ENCODE assay signal across 12 cellular contexts in genomic region chr17:14784997-14785696, GRCh38.
DNase-seq lines count a peak whose midpoint lies in the region; ATAC-seq and TF ChIP-seq lines count a peak whose summit lies in the region.
"Had no signal": no experiment of that assay in that cellular context is flagged by ENCODE, and none has a peak within 500 bp of the region (broad histone marks: within the 10 kb centered on the region; RNA-seq: fewer than 3 reads in every experiment).

No MANE protein-coding gene starts in this region.

- H3K36me3 ChIP-seq in CD4-positive, CD25-positive, alpha-beta regulatory T cell (ENCODE audit: control insufficient read depth, insufficient read depth, low read length): no peaks in the 10 kb centered on the region
- H3K36me3 ChIP-seq in PC-3 (ENCODE audit: low read depth, low read length) (no peaks in the 10 kb centered on the region), esophagus squamous epithelium (no peaks in the 10 kb centered on the region)

- POLR2A ChIA-PET in PC-3 (lab: Charles Lee; ENCODE audit: unreplicated experiment): no interaction called here

- no peak overlapping the region for H3K27ac ChIP-seq in CD4-positive, CD25-positive, alpha-beta regulatory T cell (ENCODE audit: insufficient read depth, low read length, poor library complexity, severe bottlenecking)
- no peak overlapping the region for H3K27ac ChIP-seq in PC-3 (ENCODE audit: low read length)
- no peak overlapping the region for H3K27ac ChIP-seq in esophagus squamous epithelium

- BruUV-seq in PC-3 (replicated peaks; lab: Mats Ljungman, UMichigan): no TSS peak

- H4K20me1 ChIP-seq in PC-3 (ENCODE audit: low read length): no peaks in the 10 kb centered on the region

- no peaks in the 10 kb centered on the region for H3K79me2 ChIP-seq in PC-3 (ENCODE audit: low read length)

- H3K9me3 Mint-ChIP-seq in CD4-positive, CD25-positive, alpha-beta regulatory T cell: no peaks in the 10 kb centered on the region

- CTCF ChIA-PET in PC-3 (lab: Charles Lee): no interaction called here

- peaks cover 5% of the 10 kb centered on the region for H3K27me3 ChIP-seq in CD4-positive, CD25-positive, alpha-beta regulatory T cell (ENCODE audit: control insufficient read depth, insufficient read depth, low read length)
- H3K27me3 ChIP-seq in PC-3 (ENCODE audit: low read length) (peaks cover 15% of the 10 kb centered on the region), esophagus squamous epithelium (no peaks in the 10 kb centered on the region)

- H3K36me3 Mint-ChIP-seq in CD4-positive, CD25-positive, alpha-beta regulatory T cell: no peaks in the 10 kb centered on the region

- ATAC-seq in CD4-positive, CD25-positive, alpha-beta regulatory T cell (ENCODE audit: low read depth in 2 of 2): peak in 1 of 2 donors; percentile 62
- ATAC-seq in GM19468 (IDR thresholded peaks at IDR 0.05; ENCODE audit: extremely low read depth, unreplicated experiment): peak; percentile 26
- no peak for ATAC-seq in PC-3
- ATAC-seq in HG03565 (IDR thresholded peaks at IDR 0.05; ENCODE audit: unreplicated experiment): no peak
- no peak for ATAC-seq in HG02763 (IDR thresholded peaks at IDR 0.05; ENCODE audit: unreplicated experiment)
- ATAC-seq in HG03571 (IDR thresholded peaks at IDR 0.05; ENCODE audit: unreplicated experiment): no peak
- ATAC-seq: HCT116 had no signal

- peaks cover 0 to 4% (median 0%) of the 10 kb centered on the region in 4 donors for H3K4me1 Mint-ChIP-seq in CD4-positive, CD25-positive, alpha-beta regulatory T cell

- 68 to 94% methylated on average over 3 to 4 of the region's 5 CpGs for WGBS in esophagus squamous epithelium, 2 donors

- H3K4me1 ChIP-seq in CD4-positive, CD25-positive, alpha-beta regulatory T cell (ENCODE audit: control insufficient read depth, insufficient read depth, low read length, poor library complexity, severe bottlenecking): no peaks in the 10 kb centered on the region
- H3K4me1 ChIP-seq in PC-3 (ENCODE audit: insufficient read depth, low read length) (no peaks in the 10 kb centered on the region), esophagus squamous epithelium (peaks cover 0 to 2% (median 0%) of the 10 kb centered on the region in 3 donors)

- H3K9me2 ChIP-seq in PC-3 (replicated peaks; ENCODE audit: low read length): no peaks in the 10 kb centered on the region

- H3F3A ChIP-seq in PC-3 (ENCODE audit: low read length, unreplicated experiment): no peaks in the 10 kb centered on the region

- DNase-seq in CD4-positive, CD25-positive, alpha-beta regulatory T cell: peak in 2 of 3 donors; percentile 25 to 38
- DNase-seq in PC-3 (peak; percentile 48), esophagus squamous epithelium (lab: John Stamatoyannopoulos, UW) (no peak), DMS114 treated with DMSO at 0.1 percent for 48 hours (lab: John Stamatoyannopoulos, UW; ENCODE audit: unreplicated experiment) (no peak)
- DNase-seq: cerebellar nuclear complex, COR-L47, NCI-H1417 had no signal

- no peak overlapping the region for H3K27ac Mint-ChIP-seq in CD4-positive, CD25-positive, alpha-beta regulatory T cell

- no peak overlapping the region for H3K9ac ChIP-seq in PC-3 (ENCODE audit: low read length)

- H2AFZ ChIP-seq in PC-3 (ENCODE audit: low read length): no peak overlapping the region

- H3K4me3 Mint-ChIP-seq in CD4-positive, CD25-positive, alpha-beta regulatory T cell: no peak overlapping the region

- intact Hi-C loops in PC-3 (cut with micrococcal nuclease): no loop called here
- intact Hi-C loops in esophagus squamous epithelium (cut with DNase I): no loop called here

- H3K9me3 ChIP-seq in CD4-positive, CD25-positive, alpha-beta regulatory T cell (ENCODE audit: control insufficient read depth in 2 of 2, low read length in 2 of 2): no peaks in the 10 kb centered on the region
- no peaks in the 10 kb centered on the region for H3K9me3 ChIP-seq in PC-3 (ENCODE audit: low read length)
- H3K9me3 ChIP-seq in esophagus squamous epithelium: no peaks in the 10 kb centered on the region

- H3K4me3 ChIP-seq in CD4-positive, CD25-positive, alpha-beta regulatory T cell (ENCODE audit: low read depth, low read length): no peak overlapping the region
- H3K4me3 ChIP-seq in PC-3 (ENCODE audit: low read length): no peak overlapping the region
- H3K4me3 ChIP-seq in esophagus squamous epithelium: no peak overlapping the region

- H3K27me3 Mint-ChIP-seq in CD4-positive, CD25-positive, alpha-beta regulatory T cell: peaks cover 13% of the 10 kb centered on the region

- H3K4me2 ChIP-seq in PC-3 (ENCODE audit: low read length): no peak overlapping the region

- no peak for TF ChIP-seq POLR2A in esophagus squamous epithelium (IDR thresholded peaks at IDR 0.05)

- peak; percentile 60 for TF ChIP-seq CTCF in PC-3 (conservative IDR thresholded peaks at IDR 0.05; ENCODE audit: low read depth, low read length)
- TF ChIP-seq CTCF in esophagus squamous epithelium (IDR thresholded peaks at IDR 0.05): peak in 4 of 6 experiments; percentile 29 to 61 (median 38)

Comparison
In these comparisons a context has a peak if more than half of its experiments do, and no peak if none do; other contexts are left out.
1. DNase-seq: peak in CD4-positive, CD25-positive, alpha-beta regulatory T cell (2 of 3) and PC-3 (single experiment); none in esophagus squamous epithelium (single experiment) and DMS114 treated with DMSO at 0.1 percent for 48 hours (single experiment).